In genomic region chr7:6015917-6016652, GRCh38 we compare ENCODE assay signal across 8 cellular contexts. TPM values are rescaled to one million over a fixed set of nuclear protein-coding genes. Genes with fewer than 3 reads are reported as not detected.
A peak's percentile ranks its signal among the peaks of the same experiment; 100 is the strongest.
DNase-seq lines count a peak whose midpoint lies in the region; ATAC-seq and TF ChIP-seq lines count a peak whose summit lies in the region.

No MANE protein-coding gene starts in this region.

- peak overlapping the region; percentile 91 for H3K27ac ChIP-seq in psoas muscle

- WGBS in psoas muscle, 3 donors = 27 to 57% (median 33%) methylated on average over 8 of the region's 8 CpGs

- peak; percentile 70 to 73 for ATAC-seq in activated T-cell treated with anti-CD3 and anti-CD28 coated beads, Interleukin-2, amount 50 U/mL, for 72 hours (replicated peaks in 1 of 2)
- peak; percentile 83 for ATAC-seq in esophagus mucosa
- peak; percentile 67 to 84 (median 79) for ATAC-seq in psoas muscle

- H3K4me3 Mint-ChIP-seq in activated T-cell treated with anti-CD3 and anti-CD28 coated beads, Interleukin-2, amount 50 U/mL, for 72 hours = peak overlapping the region; percentile 19 to 64

- H3K27me3 Mint-ChIP-seq in activated T-cell treated with anti-CD3 and anti-CD28 coated beads, Interleukin-2, amount 50 U/mL, for 72 hours (ENCODE audit: low read depth) = no peaks in the 10 kb centered on the region

- H3K4me3 ChIP-seq in psoas muscle = peak overlapping the region; percentile 32

- DNase-seq in activated T-cell treated with anti-CD3 and anti-CD28 coated beads, Interleukin-2, amount 50 U/mL, for 72 hours = peak; percentile 67 to 73
- DNase-seq in activated T-cell treated with anti-CD3 and anti-CD28 coated beads, Interleukin-2, amount 50 U/mL, for 48 hours = no peak
- peak; percentile 87 for DNase-seq in OCI-M1 (lab: John Stamatoyannopoulos, UW)
- peak; percentile 86 to 95 for DNase-seq in psoas muscle
- DNase-seq in NCI-H146 (lab: John Stamatoyannopoulos, UW) = no peak
- DNase-seq in kidney glomerular epithelial cell (lab: John Stamatoyannopoulos, UW) = no peak
- DNase-seq in NCI-H526 (lab: John Stamatoyannopoulos, UW) = no peak

- no peak for TF ChIP-seq CTCF in psoas muscle (IDR thresholded peaks at IDR 0.05)

- H3K9me3 ChIP-seq in psoas muscle = no peaks in the 10 kb centered on the region

- H3K9me3 Mint-ChIP-seq in activated T-cell treated with anti-CD3 and anti-CD28 coated beads, Interleukin-2, amount 50 U/mL, for 72 hours = no peaks in the 10 kb centered on the region

- H3K27ac Mint-ChIP-seq in activated T-cell treated with anti-CD3 and anti-CD28 coated beads, Interleukin-2, amount 50 U/mL, for 72 hours = peak overlapping the region; percentile 91

- H3K4me1 ChIP-seq in psoas muscle = peaks cover 62% of the 10 kb centered on the region

- H3K4me1 Mint-ChIP-seq in activated T-cell treated with anti-CD3 and anti-CD28 coated beads, Interleukin-2, amount 50 U/mL, for 72 hours (ENCODE audit: low read depth) = peaks cover 50% of the 10 kb centered on the region

- peaks cover 7 to 73% of the 10 kb centered on the region in 2 donors for H3K36me3 ChIP-seq in psoas muscle (ENCODE audit: insufficient read depth in 1 of 2, low read depth in 1 of 2)

- intact Hi-C loops in psoas muscle (cut with DNase I) = loop anchor here in 1 of 2 donors (10.0 kb wide), 1 partner anchor 419 kb away; no protein-coding TSS in a partner anchor

- peaks cover 13 to 40% of the 10 kb centered on the region in 2 donors for H3K36me3 Mint-ChIP-seq in activated T-cell treated with anti-CD3 and anti-CD28 coated beads, Interleukin-2, amount 50 U/mL, for 72 hours (ENCODE audit: insufficient read depth in 2 of 2)

- no peaks in the 10 kb centered on the region for H3K27me3 ChIP-seq in psoas muscle (ENCODE audit: insufficient read depth in 3 of 3, low read length in 2 of 3)

RNA-seq across cellular contexts. Expression of gene AIMP2, which starts 7.0 kb away (rescaled TPM):
- 10 to 100 TPM; 42.2 to 49.9 TPM for total RNA-seq in activated T-cell treated with anti-CD3 and anti-CD28 coated beads, Interleukin-2, amount 50 U/mL, for 72 hours
- total RNA-seq in esophagus mucosa (29.1 TPM), psoas muscle (100 to 1,000 TPM in 1 of 4 donors, 10 to 100 TPM in 3; 78.9 to 131 (median 91.8) TPM)
- 100 to 1,000 TPM; 127 to 184 (median 155) TPM for polyA plus RNA-seq in psoas muscle

RNA-seq across cellular contexts. Expression of gene PMS2, which starts 7.2 kb away (rescaled TPM):
- total RNA-seq in activated T-cell treated with anti-CD3 and anti-CD28 coated beads, Interleukin-2, amount 50 U/mL, for 72 hours = 10 to 100 TPM; 22.6 to 28.9 TPM
- total RNA-seq in esophagus mucosa (9.5 TPM), psoas muscle (1 to 10 TPM; 3.7 to 7.5 (median 6.4) TPM)
- 10 to 100 TPM in 1 of 3 donors, 1 to 10 TPM in 2; 3.4 to 11.1 (median 4.4) TPM for polyA plus RNA-seq in psoas muscle

RNA-seq across cellular contexts. Expression of gene ANKRD61, which starts 15.1 kb away (rescaled TPM):
- total RNA-seq in activated T-cell treated with anti-CD3 and anti-CD28 coated beads, Interleukin-2, amount 50 U/mL, for 72 hours = not detected
- total RNA-seq in esophagus mucosa = not detected
- total RNA-seq in psoas muscle = under 1 TPM; 0.20 to 0.77 (median 0.36) TPM
- under 1 TPM in 2 of 3 donors, not detected in 1; 0.13 to 0.75 TPM for polyA plus RNA-seq in psoas muscle

RNA-seq across cellular contexts. Expression of gene EIF2AK1, which starts 42.9 kb away (rescaled TPM):
- total RNA-seq in activated T-cell treated with anti-CD3 and anti-CD28 coated beads, Interleukin-2, amount 50 U/mL, for 72 hours = 100 to 1,000 TPM; 103 to 130 TPM
- 62.0 TPM for total RNA-seq in esophagus mucosa
- 10 to 100 TPM; 37.2 to 51.3 (median 44.2) TPM for total RNA-seq in psoas muscle
- polyA plus RNA-seq in psoas muscle = 10 to 100 TPM; 20.0 to 47.5 (median 29.1) TPM

RNA-seq across cellular contexts. Expression of gene RSPH10B, which starts 45.6 kb away (rescaled TPM):
- under 1 TPM; 0.28 to 0.91 TPM for total RNA-seq in activated T-cell treated with anti-CD3 and anti-CD28 coated beads, Interleukin-2, amount 50 U/mL, for 72 hours
- total RNA-seq in esophagus mucosa = not detected
- under 1 TPM in 2 of 4 donors, not detected in 2; 0.39 to 0.58 TPM for total RNA-seq in psoas muscle
- under 1 TPM; 0.06 to 0.60 (median 0.25) TPM for polyA plus RNA-seq in psoas muscle

Comparison
In these comparisons a context has a peak if more than half of its experiments do, and no peak if none do; other contexts are left out.
1. DNase-seq: peak in activated T-cell treated with anti-CD3 and anti-CD28 coated beads, Interleukin-2, amount 50 U/mL, for 72 hours (2 of 2), OCI-M1 (single experiment) and psoas muscle (2 of 2); none in activated T-cell treated with anti-CD3 and anti-CD28 coated beads, Interleukin-2, amount 50 U/mL, for 48 hours (0 of 2), NCI-H146 (single experiment), kidney glomerular epithelial cell (single experiment) and NCI-H526 (0 of 2).
2. Peak in every context shown above with its lines, with median percentiles within 50 percentile points of each other: ATAC-seq.